ENCODE assay signal across 16 cellular contexts in genomic region chr3:194321666-194322640, GRCh38. TPM values are rescaled to one million over a fixed set of nuclear protein-coding genes. Genes with fewer than 3 reads are reported as not detected.
DNase-seq lines count a peak whose midpoint lies in the region; ATAC-seq, FAIRE-seq and TF ChIP-seq lines count a peak whose summit lies in the region.
"Had no signal": no experiment of that assay in that cellular context is flagged by ENCODE, and none has a peak within 500 bp of the region (broad histone marks: within the 10 kb centered on the region; RNA-seq: fewer than 3 reads in every experiment).

No MANE protein-coding gene starts in this region.

- H3K27ac ChIP-seq in right atrium auricular region (peak overlapping the region; percentile 62 to 84), keratinocyte (ENCODE audit: control insufficient read depth, insufficient read depth, low read length) (peak overlapping the region; percentile 76)
- H3K27ac ChIP-seq: upper lobe of left lung had no signal

- FAIRE-seq in RCC 7860 (lab: Jason Lieb, UNC): no peak
- FAIRE-seq in keratinocyte (lab: Jason Lieb, UNC): no peak
- FAIRE-seq in urothelium cell line (lab: Jason Lieb, UNC): no peak
- FAIRE-seq: GM12891 had no signal

- peaks cover 0 to 8% of the 10 kb centered on the region in 2 donors for H3K9me3 ChIP-seq in right atrium auricular region
- H3K9me3 ChIP-seq in keratinocyte (ENCODE audit: control insufficient read depth, low read depth, low read length): peaks cover 7% of the 10 kb centered on the region
- peaks cover 2% of the 10 kb centered on the region for H3K9me3 ChIP-seq in mucosa of descending colon
- H3K9me3 ChIP-seq: gastrocnemius medialis, psoas muscle had no signal

- H4K20me1 ChIP-seq in keratinocyte (ENCODE audit: control insufficient read depth, extremely low read depth, insufficient read depth, low read length): no peaks in the 10 kb centered on the region

- ATAC-seq in left cardiac atrium (no peak), mucosa of descending colon (no peak)
- ATAC-seq: effector memory CD8-positive, alpha-beta T cell had no signal

- peak overlapping the region; percentile 69 for H3K4me2 ChIP-seq in keratinocyte (ENCODE audit: control insufficient read depth, extremely low read depth, insufficient read depth, low read depth, low read length)

- intact Hi-C loops in left cardiac atrium (cut with DNase I): no loop called here
- intact Hi-C loops in mucosa of descending colon (cut with DNase I, micrococcal nuclease): no loop called here

- DNase-seq in right atrium auricular region (ENCODE audit: low spot score) (no peak), left cardiac atrium (no peak), RCC 7860 (ENCODE audit: low spot score) (peak; percentile 37), keratinocyte (ENCODE audit: low read depth, low spot score) (no peak), urothelium cell line (ENCODE audit: low spot score) (peak; percentile 70), mucosa of descending colon (no peak), GM10266 (ENCODE audit: extremely low spot score) (no peak)
- DNase-seq in activated CD4-positive, CD25-positive, alpha-beta regulatory T cell (lab: John Stamatoyannopoulos, UW): no peak
- DNase-seq: effector memory CD8-positive, alpha-beta T cell; Right ventricle myocardium superior; upper lobe of left lung had no signal

- H3K36me3 ChIP-seq in right atrium auricular region: no peaks in the 10 kb centered on the region
- H3K36me3 ChIP-seq in keratinocyte (ENCODE audit: control insufficient read depth in 2 of 2, extremely low read depth in 1 of 2, insufficient read depth in 2 of 2, low read length in 2 of 2): no peaks in the 10 kb centered on the region
- H3K36me3 ChIP-seq in mucosa of descending colon (ENCODE audit: low read depth): no peaks in the 10 kb centered on the region
- H3K36me3 ChIP-seq: gastrocnemius medialis, upper lobe of left lung had no signal

- no peaks in the 10 kb centered on the region for H3K9me1 ChIP-seq in keratinocyte (ENCODE audit: control insufficient read depth, extremely low read depth, insufficient read depth, low read length)

- no peaks in the 10 kb centered on the region for H3K79me2 ChIP-seq in keratinocyte (ENCODE audit: control insufficient read depth, insufficient read depth, low read length)

- peak overlapping the region; percentile 38 for H2AFZ ChIP-seq in keratinocyte (ENCODE audit: control insufficient read depth, low read length)

- no peak for TF ChIP-seq CTCF in right atrium auricular region (IDR thresholded peaks at IDR 0.05)
- no peak for TF ChIP-seq CTCF in keratinocyte (optimal IDR thresholded peaks at IDR 0.05 in 1 of 3, IDR thresholded peaks at IDR 0.05 in 1 of 3, conservative IDR thresholded peaks at IDR 0.05 in 1 of 3; ENCODE audit: extremely low read depth in 1 of 3, insufficient read depth in 2 of 3, low read length in 3 of 3)
- no peak for TF ChIP-seq CTCF in mucosa of descending colon (IDR thresholded peaks at IDR 0.05)
- TF ChIP-seq CTCF in GM10266 (IDR thresholded peaks at IDR 0.05; ENCODE audit: control insufficient read depth, insufficient read depth, low read depth, missing control alignments): no peak

- H3K27me3 ChIP-seq in right atrium auricular region (no peaks in the 10 kb centered on the region), keratinocyte (ENCODE audit: control insufficient read depth, extremely low read depth, insufficient read depth, low read length) (no peaks in the 10 kb centered on the region)
- H3K27me3 ChIP-seq: upper lobe of left lung had no signal

- peak overlapping the region; percentile 51 for H3K9ac ChIP-seq in keratinocyte (ENCODE audit: control insufficient read depth, extremely low read depth, insufficient read depth, low read length)

- dilution Hi-C loops in keratinocyte (cut with MboI; ENCODE audit: extremely low pct_ligation_motif_present, low sequenced_read_pairs): loop anchor here (25.0 kb wide), 2 partner anchors 160 to 560 kb away; no protein-coding TSS in a partner anchor

- H3K4me3 ChIP-seq in right atrium auricular region: no peak overlapping the region
- H3K4me3 ChIP-seq in keratinocyte (ENCODE audit: control insufficient read depth in 2 of 3, extremely low read depth in 1 of 3, insufficient read depth in 2 of 3, low read depth in 1 of 3, low read length in 3 of 3): peak overlapping the region; percentile 13 to 42 (median 41)
- no peak overlapping the region for H3K4me3 ChIP-seq in mucosa of descending colon
- H3K4me3 ChIP-seq: gastrocnemius medialis, psoas muscle, upper lobe of left lung had no signal

- H3K4me1 ChIP-seq in right atrium auricular region: peaks cover 0 to 15% of the 10 kb centered on the region in 2 donors
- H3K4me1 ChIP-seq in keratinocyte (ENCODE audit: control insufficient read depth, extremely low read depth, insufficient read depth, low read length): peaks cover 28% of the 10 kb centered on the region
- H3K4me1 ChIP-seq in mucosa of descending colon (ENCODE audit: low read depth): peaks cover 7% of the 10 kb centered on the region

RNA-seq across cellular contexts. Expression of gene CPN2, which starts 29.2 kb away (rescaled TPM):
- total RNA-seq in right atrium auricular region (not detected), left cardiac atrium (not detected), mucosa of descending colon (under 1 TPM in 1 of 3 donors, not detected in 2; 0.14 TPM)
- not detected in 3 replicates for polyA plus RNA-seq in keratinocyte
- polyA plus RNA-seq in keratinocyte (2011; ENCODE audit: low read depth): not detected
- not detected in 2 replicates for polyA plus RNA-seq in keratinocyte (2011; cell fraction: cytosol; rRNA removed)
- not detected in 2 replicates for polyA plus RNA-seq in keratinocyte (2011; cell fraction: nucleus; rRNA removed)
- polyA plus RNA-seq in keratinocyte (2012; ENCODE audit: low replicate concordance): not detected in 2 replicates
- not detected in 3 replicates for polyA minus RNA-seq in keratinocyte
- polyA minus RNA-seq in keratinocyte (2011; cell fraction: cytosol; rRNA and poly(A)+ RNA removed): not detected
- not detected in 2 replicates for polyA minus RNA-seq in keratinocyte (2011; cell fraction: nucleus; rRNA and poly(A)+ RNA removed)
- total RNA-seq: activated naive CD4-positive, alpha-beta T cell treated with anti-CD3 and anti-CD28 coated beads for 36 hours; mononuclear cell had no signal

RNA-seq across cellular contexts. Expression of gene LRRC15, which starts 47.6 kb away (rescaled TPM):
- under 1 TPM; 0.07 to 0.08 TPM for total RNA-seq in right atrium auricular region
- total RNA-seq in left cardiac atrium: under 1 TPM; 0.18 to 0.74 TPM
- polyA plus RNA-seq in keratinocyte: not detected in 3 replicates
- polyA plus RNA-seq in keratinocyte (2011; ENCODE audit: low read depth): not detected
- polyA plus RNA-seq in keratinocyte (2011; cell fraction: cytosol; rRNA removed): not detected in 2 replicates
- not detected in 2 replicates for polyA plus RNA-seq in keratinocyte (2011; cell fraction: nucleus; rRNA removed)
- not detected in 2 replicates for polyA plus RNA-seq in keratinocyte (2012; ENCODE audit: low replicate concordance)
- polyA minus RNA-seq in keratinocyte: not detected in 3 replicates
- polyA minus RNA-seq in keratinocyte (2011; cell fraction: cytosol; rRNA and poly(A)+ RNA removed): not detected
- polyA minus RNA-seq in keratinocyte (2011; cell fraction: nucleus; rRNA and poly(A)+ RNA removed): not detected in 2 replicates
- 1 to 10 TPM in 1 of 3 donors, under 1 TPM in 2; 0.22 to 1.8 (median 0.29) TPM for total RNA-seq in mucosa of descending colon
- total RNA-seq: activated naive CD4-positive, alpha-beta T cell treated with anti-CD3 and anti-CD28 coated beads for 36 hours had no signal

Comparison
In these comparisons a context has a peak if more than half of its experiments do, and no peak if none do; other contexts are left out.
1. DNase-seq: peak in RCC 7860 (single experiment) and urothelium cell line (single experiment); none in right atrium auricular region (single experiment), left cardiac atrium (single experiment), keratinocyte (single experiment), mucosa of descending colon (0 of 3), GM10266 (single experiment) and activated CD4-positive, CD25-positive, alpha-beta regulatory T cell (0 of 4).
2. H3K4me3 ChIP-seq: peak in keratinocyte (3 of 3); none in right atrium auricular region (0 of 2) and mucosa of descending colon (single experiment).